ENCODE assay signal across 17 cellular contexts in genomic region chr13:98372886-98373285, GRCh38.
DNase-seq lines count a peak whose midpoint lies in the region; ATAC-seq, FAIRE-seq and TF ChIP-seq lines count a peak whose summit lies in the region.
"Had no signal": no experiment of that assay in that cellular context is flagged by ENCODE, and none has a peak within 500 bp of the region (broad histone marks: within the 10 kb centered on the region; RNA-seq: fewer than 3 reads in every experiment).

No MANE protein-coding gene starts in this region.

- no peaks in the 10 kb centered on the region for H3K27me3 ChIP-seq in cardiac muscle cell
- no peaks in the 10 kb centered on the region for H3K27me3 ChIP-seq in heart left ventricle
- H3K27me3 ChIP-seq in H1 (replicated peaks in 1 of 4; ENCODE audit: control insufficient read depth in 3 of 4, extremely low read depth in 1 of 4, insufficient read depth in 3 of 4, low read length in 3 of 4), result no peaks in the 10 kb centered on the region
- H3K27me3 ChIP-seq in mesenchymal stem cell (ENCODE audit: control insufficient read depth in 1 of 2, insufficient read depth in 1 of 2, low read length in 2 of 2), result no peaks in the 10 kb centered on the region

- H3K23me2 ChIP-seq in H1 (ENCODE audit: low read depth, low read length), result no peaks in the 10 kb centered on the region; the same call in 1 of the 2 replicates

- H3K9me3 ChIP-seq in cardiac muscle cell (ENCODE audit: low read depth) (no peaks in the 10 kb centered on the region), heart left ventricle (peaks cover 0 to 25% (median 4%) of the 10 kb centered on the region in 12 donors), H1 (ENCODE audit: insufficient read depth in 2 of 2, low read depth in 1 of 2, low read length in 1 of 2) (no peaks in the 10 kb centered on the region), mesenchymal stem cell (ENCODE audit: control insufficient read depth, low read length) (peaks cover 6% of the 10 kb centered on the region)

- H3K14ac ChIP-seq in H1 (ENCODE audit: insufficient read length), result no peak overlapping the region
- H3K14ac ChIP-seq in mesenchymal stem cell (ENCODE audit: low read length in 2 of 2), result no peak overlapping the region

- no peak overlapping the region for H4K5ac ChIP-seq in H1 (ENCODE audit: insufficient read length, low read depth, low read length)

- TF ChIP-seq RAD21 in H1 (IDR thresholded peaks at IDR 0.05 in 1 of 2, conservative IDR thresholded peaks at IDR 0.05 in 1 of 2; ENCODE audit: low read depth in 2 of 2, low read length in 2 of 2), result no peak

- H2AK5ac ChIP-seq in H1 (ENCODE audit: low read depth, low read length), result no peak overlapping the region
- H2AK5ac ChIP-seq in mesenchymal stem cell (ENCODE audit: low read length, severe bottlenecking), result no peak overlapping the region

- H3K4me3 ChIP-seq in cardiac muscle cell, result no peak overlapping the region
- no peak overlapping the region for H3K4me3 ChIP-seq in heart left ventricle
- H3K4me3 ChIP-seq in H1 (ENCODE audit: extremely low read depth in 1 of 4, insufficient read depth in 2 of 4, low read depth in 3 of 4, low read length in 4 of 4), result no peak overlapping the region
- H3K4me3 ChIP-seq in mesenchymal stem cell (ENCODE audit: insufficient read depth in 1 of 2, low read depth in 1 of 2, low read length in 2 of 2), result no peak overlapping the region

- H2BK15ac ChIP-seq in H1 (ENCODE audit: low read length) (no peak overlapping the region), mesenchymal stem cell (ENCODE audit: low read depth, poor library complexity, severe bottlenecking) (no peak overlapping the region)

- H3K4ac ChIP-seq in H1 (replicated peaks; ENCODE audit: insufficient read length, low read depth, low read length), result no peak overlapping the region
- no peak overlapping the region for H3K4ac ChIP-seq in mesenchymal stem cell (ENCODE audit: low read depth in 1 of 2, low read length in 2 of 2)

- H2BK12ac ChIP-seq in H1 (ENCODE audit: low read depth, low read length) (no peak overlapping the region), mesenchymal stem cell (ENCODE audit: low read length in 2 of 2) (peak overlapping the region in 1 of 2 experiments; percentile 1)

- no peaks in the 10 kb centered on the region for H4K20me1 ChIP-seq in H1 (replicated peaks in 1 of 2; ENCODE audit: control insufficient read depth in 1 of 2, insufficient read depth in 2 of 2, low read length in 2 of 2)

- H4K8ac ChIP-seq in H1 (ENCODE audit: extremely low read depth, insufficient read depth, low read length) (no peak overlapping the region), mesenchymal stem cell (ENCODE audit: low read length) (peak overlapping the region; percentile 91)

- peak overlapping the region; percentile 85 for H3K27ac ChIP-seq in cardiac muscle cell
- H3K27ac ChIP-seq in heart left ventricle, result no peak overlapping the region
- H3K27ac ChIP-seq in H1 (ENCODE audit: low read depth, low read length), result no peak overlapping the region
- no peak overlapping the region for H3K27ac ChIP-seq in mesenchymal stem cell (ENCODE audit: low read length, poor library complexity, severe bottlenecking)

- FAIRE-seq in H1 (lab: Jason Lieb, UNC), result peak; percentile 86

- peaks cover 7% of the 10 kb centered on the region for H3K4me1 ChIP-seq in cardiac muscle cell (ENCODE audit: low read depth)
- peaks cover 0 to 15% (median 3%) of the 10 kb centered on the region in 12 donors for H3K4me1 ChIP-seq in heart left ventricle
- H3K4me1 ChIP-seq in H1 (replicated peaks in 1 of 4; ENCODE audit: control insufficient read depth in 3 of 4, insufficient read depth in 4 of 4, low read length in 3 of 4), result peaks cover 2 to 13% (median 10%) of the 10 kb centered on the region in 4 experiments; a peak in 6 of 7 replicates
- peaks cover 16% of the 10 kb centered on the region for H3K4me1 ChIP-seq in mesenchymal stem cell (ENCODE audit: control insufficient read depth, insufficient read depth, low read depth, low read length)

- H3K18ac ChIP-seq in H1 (ENCODE audit: extremely low read depth, low read length), result no peak overlapping the region
- H3K18ac ChIP-seq in mesenchymal stem cell (ENCODE audit: low read depth in 1 of 2, low read length in 2 of 2), result peak overlapping the region in 1 of 2 experiments; percentile 0

- intact Hi-C loops in heart left ventricle (cut with DNase I), result no loop called here

- CTCF ChIA-PET in H1 (lab: Charles Lee; ENCODE audit: partially characterized antibody), result interaction anchor here (1.1 kb wide), 1 partner anchor 20 kb away, joined by 3 read pairs; no protein-coding TSS in a partner anchor

- H2AFZ ChIP-seq in H1 (ENCODE audit: low read length) (no peak overlapping the region), mesenchymal stem cell (ENCODE audit: low read depth, low read length) (no peak overlapping the region)

- H2BK120ac ChIP-seq in H1 (replicated peaks; ENCODE audit: low read depth, low read length) (no peak overlapping the region), mesenchymal stem cell (ENCODE audit: low read depth, low read length) (no peak overlapping the region)

- 70 to 83% (median 77%) methylated on average over 8 of the region's 8 CpGs for WGBS in heart left ventricle, 4 donors
- WGBS in H1 (ENCODE audit: extremely low coverage in 1 of 2, insufficient coverage in 1 of 2, insufficient read length in 1 of 2, insufficient replicate concordance in 2 of 2, low coverage in 1 of 2, low lambda C conversion rate in 2 of 2, missing lambda C conversion rate in 1 of 2), 2 experiments, result 82% methylated on average over 8 of the region's 8 CpGs; no CpG with 5 or more reads in 1 of the 2 experiments
- 72% methylated on average over 7 of the region's 8 CpGs for WGBS in mesenchymal stem cell

- no peaks in the 10 kb centered on the region for H3K79me2 ChIP-seq in H1 (ENCODE audit: control insufficient read depth in 1 of 2, insufficient read depth in 2 of 2, low read length in 2 of 2)

- H2BK5ac ChIP-seq in H1 (ENCODE audit: low read depth, low read length), result no peak overlapping the region
- no peak overlapping the region for H2BK5ac ChIP-seq in mesenchymal stem cell (ENCODE audit: low read depth, low read length, poor library complexity, severe bottlenecking)

- H3K79me1 ChIP-seq in H1 (ENCODE audit: low read depth, low read length), result no peaks in the 10 kb centered on the region; the same call in 1 of the 2 replicates
- H3K79me1 ChIP-seq in mesenchymal stem cell (replicated peaks; ENCODE audit: low read length, poor library complexity, severe bottlenecking), result peaks cover 25% of the 10 kb centered on the region

- H3K9ac ChIP-seq in H1 (replicated peaks in 1 of 4; ENCODE audit: extremely low read depth in 1 of 4, low read depth in 3 of 4, low read length in 3 of 4) (0 out of 7 replicates have a peak overlapping the region, but pooled peaks of 1 of the 4 experiments have one; percentile 6), mesenchymal stem cell (ENCODE audit: low read length) (no peak overlapping the region)

- TF ChIP-seq EP300 in H1 (IDR thresholded peaks at IDR 0.05; ENCODE audit: borderline replicate concordance in 1 of 2, low read depth in 2 of 2, low read length in 2 of 2), result peak in 1 of 2 experiments; percentile 60; a peak in 1 of 3 replicates

- no peak for TF ChIP-seq POLR2A in heart left ventricle (IDR thresholded peaks at IDR 0.05)
- no peak for TF ChIP-seq POLR2A in H1 (IDR thresholded peaks at IDR 0.05; ENCODE audit: control extremely low read depth in 1 of 2, low read depth in 2 of 2, low read length in 2 of 2)

- no peak overlapping the region for H2BK20ac ChIP-seq in H1 (ENCODE audit: low read length)

- TF ChIP-seq CTCF in cardiac muscle cell (IDR thresholded peaks at IDR 0.05; ENCODE audit: low read depth, low read length) (no peak), heart left ventricle (IDR thresholded peaks at IDR 0.05) (no peak), H1 (IDR thresholded peaks at IDR 0.05; ENCODE audit: control extremely low read depth in 1 of 3, insufficient read depth in 1 of 3, low read depth in 1 of 3, low read length in 3 of 3) (no peak)

- ATAC-seq in heart left ventricle (no peak), GM18907 (IDR thresholded peaks at IDR 0.05; ENCODE audit: unreplicated experiment) (no peak), HG03045 (IDR thresholded peaks at IDR 0.05; ENCODE audit: unreplicated experiment) (no peak)

- no peak overlapping the region for H3K56ac ChIP-seq in H1 (replicated peaks; ENCODE audit: insufficient read length, low read depth, low read length)

- no peak overlapping the region for H4K91ac ChIP-seq in H1 (replicated peaks; ENCODE audit: insufficient read length, low read length)
- H4K91ac ChIP-seq in mesenchymal stem cell (ENCODE audit: low read length), result no peak overlapping the region

- peak; percentile 38 to 73 for DNase-seq in cardiac muscle cell (ENCODE audit: low read depth in 1 of 2, low spot score in 1 of 2)
- no peak for DNase-seq in heart left ventricle
- DNase-seq in H1 (ENCODE audit: low read depth in 1 of 2, low spot score in 2 of 2), result no peak
- peak; percentile 79 for DNase-seq in mesenchymal stem cell
- no peak for DNase-seq in NCI-H146 treated with DMSO at 0.1 percent for 48 hours (lab: John Stamatoyannopoulos, UW; ENCODE audit: unreplicated experiment)
- DNase-seq in NCI-H345 (lab: John Stamatoyannopoulos, UW), result no peak
- DNase-seq: 8988T; activated B cell treated with CpG ODN at 0.5 μM for 24 hours; activated gamma-delta T cell; CD4-positive, alpha-beta T cell; DND-41; effector CD4-positive, alpha-beta T cell; foreskin melanocyte; HCEC 1CT; SW 1271 had no signal

- POLR2A ChIA-PET in H1 (lab: Charles Lee; ENCODE audit: partially characterized antibody), result no interaction called here

- H3K4me2 ChIP-seq in H1 (ENCODE audit: insufficient read depth in 1 of 2, low read depth in 2 of 2, low read length in 2 of 2) (no peak overlapping the region), mesenchymal stem cell (ENCODE audit: low read length, poor library complexity, severe bottlenecking) (no peak overlapping the region)

- H3K36me3 ChIP-seq in cardiac muscle cell, result no peaks in the 10 kb centered on the region
- H3K36me3 ChIP-seq in heart left ventricle, result peaks cover 0 to 16% (median 0%) of the 10 kb centered on the region in 9 donors
- peaks cover 0 to 13% (median 6%) of the 10 kb centered on the region in 4 experiments; a peak in 5 of 8 replicates for H3K36me3 ChIP-seq in H1 (ENCODE audit: control insufficient read depth in 2 of 4, insufficient read depth in 4 of 4, low read length in 3 of 4)
- H3K36me3 ChIP-seq in mesenchymal stem cell (ENCODE audit: control insufficient read depth in 1 of 2, insufficient read depth in 2 of 2, low read depth in 1 of 2, low read length in 2 of 2), result peaks cover 11 to 15% of the 10 kb centered on the region in 2 experiments

- no peak overlapping the region for H3K23ac ChIP-seq in H1 (ENCODE audit: insufficient read length)
- no peak overlapping the region for H3K23ac ChIP-seq in mesenchymal stem cell (ENCODE audit: low read length in 2 of 2)

TF ChIP-seq in H1, 55 proteins besides CTCF, POLR2A, EP300 and RAD21 (continues in another document):
- TF ChIP-seq POLR2AphosphoS5 (IDR thresholded peaks at IDR 0.05; ENCODE audit: low read depth, low read length), result no peak
- TF ChIP-seq ATF3 (IDR thresholded peaks at IDR 0.05; ENCODE audit: insufficient read depth, low read depth, low read length), result no peak

Comparison
In these comparisons a context has a peak if more than half of its experiments do, and no peak if none do; other contexts are left out.
1. DNase-seq: peak in cardiac muscle cell (2 of 2) and mesenchymal stem cell (single experiment); none in heart left ventricle (0 of 5), H1 (0 of 2), NCI-H146 treated with DMSO at 0.1 percent for 48 hours (single experiment) and NCI-H345 (single experiment).